ENCODE assay signal across 15 cellular contexts in the genomic region with DNA sequence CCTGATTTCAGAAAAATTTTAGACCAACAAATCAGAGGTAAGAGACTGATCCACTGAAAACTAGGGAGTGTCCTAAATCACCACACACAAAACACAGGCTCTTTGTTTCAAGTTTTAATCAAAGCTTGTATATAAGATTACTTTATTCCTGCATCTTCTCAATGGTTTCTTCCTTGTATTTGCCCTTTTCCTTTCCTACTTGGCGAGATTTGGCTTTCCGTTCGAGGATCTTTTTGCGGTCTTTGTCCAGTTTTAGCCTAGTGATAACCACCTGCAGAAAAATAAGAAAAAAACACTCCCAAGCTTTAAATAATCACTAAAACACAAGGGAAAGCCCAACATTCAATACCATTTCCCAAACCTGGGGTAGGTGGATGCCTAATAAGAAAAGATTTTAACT. TPM values are rescaled to one million over a fixed set of nuclear protein-coding genes. Genes with fewer than 3 reads are reported as not detected.
DNase-seq lines count a peak whose midpoint lies in the region; ATAC-seq and TF ChIP-seq lines count a peak whose summit lies in the region.
"Had no signal": no experiment of that assay in that cellular context is flagged by ENCODE, and none has a peak within 500 bp of the region (broad histone marks: within the 10 kb centered on the region; RNA-seq: fewer than 3 reads in every experiment).

No MANE protein-coding gene starts in this region.

- no peaks in the 10 kb centered on the region for H3K27me3 Mint-ChIP-seq in activated CD8-positive, alpha-beta memory T cell treated with anti-CD3 and anti-CD28 coated beads, Interleukin-2, amount 10 ng/mL, durations not matched to agents 7 days and 5 days

- DNase-seq in activated CD8-positive, alpha-beta memory T cell treated with anti-CD3 and anti-CD28 coated beads, Interleukin-2, amount 10 ng/mL, durations not matched to agents 7 days and 5 days: no peak
- no peak for DNase-seq in activated CD8-positive, alpha-beta memory T cell treated with anti-CD3 and anti-CD28 coated beads for 24 hours
- DNase-seq in OCI-LY7 (ENCODE audit: low spot score) (no peak), colonic mucosa (no peak), psoas muscle (no peak), AML-193 (lab: John Stamatoyannopoulos, UW) (no peak), iPS-NIHi7 (ENCODE audit: extremely low spot score) (no peak), vagina (ENCODE audit: extremely low spot score in 2 of 2) (no peak)
- DNase-seq: activated effector memory CD4-positive, alpha-beta T cell treated with anti-CD3 and anti-CD28 coated beads, Interleukin-2, amount 50 U/mL, for 16 hours; GDM1; NCI-H774; stimulated activated CD4-positive, alpha-beta T cell treated with anti-CD3 and anti-CD28 coated beads, Interleukin-2, amount 100 ng/mL, for 48 hours had no signal

- TF ChIP-seq CTCF in OCI-LY7 (conservative IDR thresholded peaks at IDR 0.05; ENCODE audit: low read length): no peak
- TF ChIP-seq CTCF in colonic mucosa (IDR thresholded peaks at IDR 0.05): no peak
- TF ChIP-seq CTCF in psoas muscle (IDR thresholded peaks at IDR 0.05): no peak
- TF ChIP-seq CTCF in vagina (IDR thresholded peaks at IDR 0.05): no peak

- intact Hi-C loops in OCI-LY7 (cut with micrococcal nuclease; ENCODE audit: unreplicated experiment): loop anchor here (5.0 kb wide), 1 partner anchor 690 kb away; the partner anchor contains the start of genes TP53 and WRAP53
- intact Hi-C loops in colonic mucosa (cut with DNase I): no loop called here
- intact Hi-C loops in psoas muscle (cut with DNase I): no loop called here
- intact Hi-C loops in vagina (cut with DNase I): no loop called here

- H3K4me1 ChIP-seq in OCI-LY7 (ENCODE audit: insufficient read depth, low read length, poor library complexity, severe bottlenecking): peaks cover 59% of the 10 kb centered on the region
- peaks cover 19% of the 10 kb centered on the region for H3K4me1 ChIP-seq in colonic mucosa
- H3K4me1 ChIP-seq in psoas muscle: peaks cover 34% of the 10 kb centered on the region
- H3K4me1 ChIP-seq in vagina: peaks cover 62% of the 10 kb centered on the region

- H3K27ac Mint-ChIP-seq in activated CD8-positive, alpha-beta memory T cell treated with anti-CD3 and anti-CD28 coated beads, Interleukin-2, amount 10 ng/mL, durations not matched to agents 7 days and 5 days: peak overlapping the region; percentile 86

- H3K9me3 Mint-ChIP-seq in activated CD8-positive, alpha-beta memory T cell treated with anti-CD3 and anti-CD28 coated beads, Interleukin-2, amount 10 ng/mL, durations not matched to agents 7 days and 5 days (ENCODE audit: low read depth): no peaks in the 10 kb centered on the region

- WGBS in psoas muscle, 3 donors: 83 to 90% (median 89%) methylated on average over 4 of the region's 4 CpGs

- H3K36me3 ChIP-seq in OCI-LY7 (ENCODE audit: insufficient read depth, low read length): peaks cover 75% of the 10 kb centered on the region
- H3K36me3 ChIP-seq in colonic mucosa: peaks cover 12% of the 10 kb centered on the region
- H3K36me3 ChIP-seq in psoas muscle (ENCODE audit: insufficient read depth in 1 of 2, low read depth in 1 of 2): peaks cover 16 to 51% of the 10 kb centered on the region in 2 donors
- H3K36me3 ChIP-seq in vagina: peaks cover 0 to 42% of the 10 kb centered on the region in 2 donors

- H3K27ac ChIP-seq in OCI-LY7 (ENCODE audit: low read depth, low read length, poor library complexity, severe bottlenecking): peak overlapping the region; percentile 76
- peak overlapping the region; percentile 91 for H3K27ac ChIP-seq in colonic mucosa
- peak overlapping the region; percentile 85 for H3K27ac ChIP-seq in psoas muscle
- H3K27ac ChIP-seq in vagina: no peak overlapping the region

- H3K79me2 ChIP-seq in OCI-LY7 (ENCODE audit: insufficient read depth, low read depth, low read length): peaks cover 43% of the 10 kb centered on the region

- CTCF ChIA-PET in activated CD8-positive, alpha-beta memory T cell treated with anti-CD3 and anti-CD28 coated beads, Interleukin-2, amount 10 ng/mL, durations not matched to agents 7 days and 5 days (lab: Charles Lee): interaction anchor here (0.9 to 1.8 kb wide), 9 partner anchors 9 to 369 kb away, joined by 3 to 10 read pairs (median 5); no protein-coding TSS in a partner anchor
- CTCF ChIA-PET in OCI-LY7 (lab: Charles Lee; ENCODE audit: unreplicated experiment): interaction anchor here (0.8 to 1.1 kb wide), 2 partner anchors 17 to 76 kb away, joined by 3 read pairs; no protein-coding TSS in a partner anchor

- POLR2A ChIA-PET in OCI-LY7 (lab: Charles Lee): interaction anchor here (0.8 to 1.3 kb wide), 2 partner anchors 18 to 33 kb away, joined by 3 read pairs; no protein-coding TSS in a partner anchor

- no peaks in the 10 kb centered on the region for H3K9me2 ChIP-seq in OCI-LY7 (ENCODE audit: insufficient read depth, low read length)

- no peak overlapping the region for H2AFZ ChIP-seq in OCI-LY7 (ENCODE audit: low read length)

- TF ChIP-seq POLR2A in vagina (IDR thresholded peaks at IDR 0.05): no peak

- H3K4me3 ChIP-seq in OCI-LY7 (ENCODE audit: low read depth, low read length, poor library complexity, severe bottlenecking): no peak overlapping the region
- no peak overlapping the region for H3K4me3 ChIP-seq in colonic mucosa
- H3K4me3 ChIP-seq in psoas muscle: peak overlapping the region; percentile 87
- H3K4me3 ChIP-seq in vagina: no peak overlapping the region

- H3K27me3 ChIP-seq in colonic mucosa (no peaks in the 10 kb centered on the region), psoas muscle (ENCODE audit: insufficient read depth in 3 of 3, low read length in 2 of 3) (no peaks in the 10 kb centered on the region), vagina (no peaks in the 10 kb centered on the region)

- peak overlapping the region; percentile 95 for H3K4me2 ChIP-seq in OCI-LY7 (ENCODE audit: low read length)

- peak overlapping the region in 1 of 2 donors; percentile 97 for H3K9ac ChIP-seq in colonic mucosa (ENCODE audit: low read depth in 2 of 2, low read length in 2 of 2)

- BruUV-seq in OCI-LY7 (replicated peaks; lab: Mats Ljungman, UMichigan): no TSS peak

- no peak overlapping the region for H3K4me3 Mint-ChIP-seq in activated CD8-positive, alpha-beta memory T cell treated with anti-CD3 and anti-CD28 coated beads, Interleukin-2, amount 10 ng/mL, durations not matched to agents 7 days and 5 days

- peaks cover 63% of the 10 kb centered on the region for H3K4me1 Mint-ChIP-seq in activated CD8-positive, alpha-beta memory T cell treated with anti-CD3 and anti-CD28 coated beads, Interleukin-2, amount 10 ng/mL, durations not matched to agents 7 days and 5 days

- H4K20me1 ChIP-seq in OCI-LY7 (ENCODE audit: insufficient read depth, low read length): peaks cover 27% of the 10 kb centered on the region

- ATAC-seq in activated CD8-positive, alpha-beta memory T cell treated with anti-CD3 and anti-CD28 coated beads, Interleukin-2, amount 10 ng/mL, durations not matched to agents 7 days and 5 days: no peak
- ATAC-seq in psoas muscle: no peak

- H3K9me3 ChIP-seq in OCI-LY7 (ENCODE audit: low read length): no peaks in the 10 kb centered on the region
- no peaks in the 10 kb centered on the region for H3K9me3 ChIP-seq in colonic mucosa
- no peaks in the 10 kb centered on the region for H3K9me3 ChIP-seq in psoas muscle
- H3K9me3 ChIP-seq in vagina: no peaks in the 10 kb centered on the region
- H3K9me3 ChIP-seq: HAP-1 had no signal

- H3K36me3 Mint-ChIP-seq in activated CD8-positive, alpha-beta memory T cell treated with anti-CD3 and anti-CD28 coated beads, Interleukin-2, amount 10 ng/mL, durations not matched to agents 7 days and 5 days: peaks cover 61% of the 10 kb centered on the region

RNA-seq across cellular contexts. Expression of gene RPL26, which starts 5.6 kb away (rescaled TPM):
- total RNA-seq in activated CD8-positive, alpha-beta memory T cell treated with anti-CD3 and anti-CD28 coated beads, Interleukin-2, amount 10 ng/mL, durations not matched to agents 7 days and 5 days: 1,000 to 10,000 TPM; 1,612 to 1,903 TPM
- 4,013 and 5,038 TPM in 2 replicates for total RNA-seq in OCI-LY7 (2014; rRNA removed; shearing (Covaris generic))
- total RNA-seq in OCI-LY7 (2022) (3,139 and 3,331 TPM in 2 replicates), colonic mucosa (1,000 to 10,000 TPM; 1,223 to 1,367 TPM), psoas muscle (1,000 to 10,000 TPM in 3 of 4 donors, 100 to 1,000 TPM in 1; 994 to 1,548 (median 1,386) TPM), vagina (3,493 TPM)
- 1,000 to 10,000 TPM; 2,500 to 4,614 (median 2,501) TPM for polyA plus RNA-seq in psoas muscle

RNA-seq across cellular contexts. Expression of gene RNF222, which starts 20.2 kb away (rescaled TPM):
- total RNA-seq in activated CD8-positive, alpha-beta memory T cell treated with anti-CD3 and anti-CD28 coated beads, Interleukin-2, amount 10 ng/mL, durations not matched to agents 7 days and 5 days: under 1 TPM; 0.12 to 0.20 TPM
- total RNA-seq in OCI-LY7 (2014; rRNA removed; shearing (Covaris generic)): 0.06 TPM in 1 of 2 replicates, not detected in the other
- total RNA-seq in OCI-LY7 (2022) (0.15 TPM in 2 replicates), colonic mucosa (not detected), psoas muscle (not detected), vagina (2.5 TPM)
- not detected for polyA plus RNA-seq in psoas muscle
- total RNA-seq: T-helper 1 cell treated with Interleukin-12 subunit alpha and Interleukin-12 subunit beta and Interleukin-4 antibody, amounts not matched to agents 30 ng/mL and 1 ng/mL, for 36 hours; temporal lobe had no signal

RNA-seq across cellular contexts. Expression of gene ODF4, which starts 37.8 kb away (rescaled TPM):
- total RNA-seq in activated CD8-positive, alpha-beta memory T cell treated with anti-CD3 and anti-CD28 coated beads, Interleukin-2, amount 10 ng/mL, durations not matched to agents 7 days and 5 days: not detected
- total RNA-seq in OCI-LY7 (2014; rRNA removed; shearing (Covaris generic)): not detected in 2 replicates
- total RNA-seq in OCI-LY7 (2022) (not detected in 2 replicates), colonic mucosa (not detected), psoas muscle (not detected), vagina (not detected)
- not detected for polyA plus RNA-seq in psoas muscle
- total RNA-seq: T-helper 1 cell treated with Interleukin-12 subunit alpha and Interleukin-12 subunit beta and Interleukin-4 antibody, amounts not matched to agents 30 ng/mL and 1 ng/mL, for 36 hours; temporal lobe had no signal

RNA-seq across cellular contexts. Expression of gene NDEL1, which starts 58.3 kb away (rescaled TPM):
- total RNA-seq in activated CD8-positive, alpha-beta memory T cell treated with anti-CD3 and anti-CD28 coated beads, Interleukin-2, amount 10 ng/mL, durations not matched to agents 7 days and 5 days: 10 to 100 TPM; 58.8 to 59.0 TPM
- total RNA-seq in OCI-LY7 (2014; rRNA removed; shearing (Covaris generic)): 37.9 and 40.0 TPM in 2 replicates
- total RNA-seq in OCI-LY7 (2022): 65.7 and 69.9 TPM in 2 replicates
- 10 to 100 TPM; 47.1 TPM for total RNA-seq in colonic mucosa
- total RNA-seq in psoas muscle: 10 to 100 TPM; 24.6 to 54.8 (median 44.7) TPM
- polyA plus RNA-seq in psoas muscle: 10 to 100 TPM; 34.2 to 79.2 (median 37.6) TPM
- 66.5 TPM for total RNA-seq in vagina
